ENCODE assay signal across 1 cellular context in genomic region chrX:154014429-154015380, GRCh38.
TF ChIP-seq lines count a peak whose summit lies in the region.

No MANE protein-coding gene starts in this region.

TF ChIP-seq in GM23338, 12 proteins besides CTCF, POLR2A, EP300 and RAD21 (continued from another document):
- TF ChIP-seq, protein P1, sequence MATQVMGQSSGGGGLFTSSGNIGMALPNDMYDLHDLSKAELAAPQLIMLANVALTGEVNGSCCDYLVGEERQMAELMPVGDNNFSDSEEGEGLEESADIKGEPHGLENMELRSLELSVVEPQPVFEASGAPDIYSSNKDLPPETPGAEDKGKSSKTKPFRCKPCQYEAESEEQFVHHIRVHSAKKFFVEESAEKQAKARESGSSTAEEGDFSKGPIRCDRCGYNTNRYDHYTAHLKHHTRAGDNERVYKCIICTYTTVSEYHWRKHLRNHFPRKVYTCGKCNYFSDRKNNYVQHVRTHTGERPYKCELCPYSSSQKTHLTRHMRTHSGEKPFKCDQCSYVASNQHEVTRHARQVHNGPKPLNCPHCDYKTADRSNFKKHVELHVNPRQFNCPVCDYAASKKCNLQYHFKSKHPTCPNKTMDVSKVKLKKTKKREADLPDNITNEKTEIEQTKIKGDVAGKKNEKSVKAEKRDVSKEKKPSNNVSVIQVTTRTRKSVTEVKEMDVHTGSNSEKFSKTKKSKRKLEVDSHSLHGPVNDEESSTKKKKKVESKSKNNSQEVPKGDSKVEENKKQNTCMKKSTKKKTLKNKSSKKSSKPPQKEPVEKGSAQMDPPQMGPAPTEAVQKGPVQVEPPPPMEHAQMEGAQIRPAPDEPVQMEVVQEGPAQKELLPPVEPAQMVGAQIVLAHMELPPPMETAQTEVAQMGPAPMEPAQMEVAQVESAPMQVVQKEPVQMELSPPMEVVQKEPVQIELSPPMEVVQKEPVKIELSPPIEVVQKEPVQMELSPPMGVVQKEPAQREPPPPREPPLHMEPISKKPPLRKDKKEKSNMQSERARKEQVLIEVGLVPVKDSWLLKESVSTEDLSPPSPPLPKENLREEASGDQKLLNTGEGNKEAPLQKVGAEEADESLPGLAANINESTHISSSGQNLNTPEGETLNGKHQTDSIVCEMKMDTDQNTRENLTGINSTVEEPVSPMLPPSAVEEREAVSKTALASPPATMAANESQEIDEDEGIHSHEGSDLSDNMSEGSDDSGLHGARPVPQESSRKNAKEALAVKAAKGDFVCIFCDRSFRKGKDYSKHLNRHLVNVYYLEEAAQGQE (IDR thresholded peaks at IDR 0.05; ENCODE audit: unreplicated experiment) = no peak
